In the genomic region with DNA sequence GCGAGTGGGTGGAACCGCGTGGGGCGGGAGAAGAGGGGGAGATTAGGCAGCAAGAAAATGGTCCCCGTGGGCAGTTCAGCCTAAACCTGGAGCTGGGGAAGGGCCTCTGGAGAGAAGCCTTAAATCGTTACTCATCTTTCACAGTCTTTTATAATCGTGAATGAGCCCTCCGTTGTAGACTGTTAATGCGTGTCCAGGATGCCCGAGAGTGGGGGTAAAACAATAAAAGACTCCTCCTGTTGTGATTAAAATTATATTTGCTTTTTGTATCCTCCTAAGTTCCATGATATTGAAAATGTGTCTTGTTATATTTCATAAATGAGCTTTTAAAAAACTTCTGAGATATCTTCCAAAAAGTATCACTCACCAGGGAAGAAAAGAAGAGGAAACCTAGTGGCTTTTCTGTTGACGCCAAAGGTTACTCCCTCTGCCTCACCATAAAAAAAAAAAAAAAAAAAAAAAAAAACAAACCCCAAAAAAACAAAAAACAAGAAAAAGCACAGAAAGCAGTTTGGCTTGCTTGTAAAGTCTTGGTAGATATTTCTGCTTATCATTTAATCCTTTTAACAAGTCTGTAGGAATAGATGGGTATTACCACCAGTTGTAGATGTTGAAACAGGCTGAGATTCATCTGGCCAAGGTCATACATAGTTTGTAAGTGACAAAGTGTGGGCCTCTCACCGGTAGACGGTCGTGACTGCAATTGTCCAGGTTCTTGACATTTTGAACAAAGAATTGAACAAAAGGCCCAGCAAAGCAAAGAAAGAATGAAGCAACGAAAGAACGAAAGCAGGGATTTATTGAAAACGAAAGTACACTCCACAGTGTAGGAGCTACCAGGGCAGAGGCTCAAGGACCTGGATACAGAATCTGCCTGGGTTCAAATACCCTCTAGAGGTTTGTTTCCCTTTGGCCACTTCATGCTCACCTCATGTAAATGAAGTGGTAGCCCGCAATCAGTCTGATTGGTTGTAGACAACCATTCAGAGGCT, we compare ENCODE assay signal across 8 cellular contexts. TPM values are rescaled to one million over a fixed set of nuclear protein-coding genes. Genes with fewer than 3 reads are reported as not detected.
A peak's percentile ranks its signal among the peaks of the same experiment; 100 is the strongest.
DNase-seq lines count a peak whose midpoint lies in the region; ATAC-seq and TF ChIP-seq lines count a peak whose summit lies in the region.

No MANE protein-coding gene starts in this region.

- peak overlapping the region; percentile 94 for H3K4me3 Mint-ChIP-seq in natural killer cell treated with Interleukin-12 subunit alpha and Interleukin-12 subunit beta and Interleukin-15 and Interleukin-18, amount 100 ng/mL, for 72 hours

- H3K9ac ChIP-seq in PC-3 (ENCODE audit: low read length) = peak overlapping the region; percentile 91

- H3K4me2 ChIP-seq in PC-3 (ENCODE audit: low read length) = peak overlapping the region; percentile 94

- TF ChIP-seq CTCF in PC-3 (conservative IDR thresholded peaks at IDR 0.05; ENCODE audit: low read depth, low read length) = no peak
- no peak for TF ChIP-seq CTCF in GM13976 (IDR thresholded peaks at IDR 0.05; ENCODE audit: borderline replicate concordance, control extremely low read depth, extremely low read depth, insufficient read depth, missing control alignments)

- no peaks in the 10 kb centered on the region for H3K9me3 Mint-ChIP-seq in natural killer cell treated with Interleukin-12 subunit alpha and Interleukin-12 subunit beta and Interleukin-15 and Interleukin-18, amount 100 ng/mL, for 72 hours

- H3K36me3 Mint-ChIP-seq in natural killer cell treated with Interleukin-12 subunit alpha and Interleukin-12 subunit beta and Interleukin-15 and Interleukin-18, amount 100 ng/mL, for 72 hours = no peaks in the 10 kb centered on the region

- ATAC-seq in GM19324 (IDR thresholded peaks at IDR 0.05; ENCODE audit: low FRiP score, unreplicated experiment) (peak; percentile 2), PC-3 (no peak), HG02981 (IDR thresholded peaks at IDR 0.05; ENCODE audit: unreplicated experiment) (no peak)
- ATAC-seq in natural killer cell treated with Interleukin-12 subunit alpha and Interleukin-12 subunit beta and Interleukin-15 and Interleukin-18, amount 100 ng/mL, for 72 hours = peak in 1 of 2 donors; percentile 4

- no peaks in the 10 kb centered on the region for H3K27me3 Mint-ChIP-seq in natural killer cell treated with Interleukin-12 subunit alpha and Interleukin-12 subunit beta and Interleukin-15 and Interleukin-18, amount 100 ng/mL, for 72 hours

- H3K9me2 ChIP-seq in PC-3 (replicated peaks; ENCODE audit: low read length) = no peaks in the 10 kb centered on the region

- intact Hi-C loops in PC-3 (cut with micrococcal nuclease) = loop anchor here (1.0 to 2.0 kb wide), 2 partner anchors 11 to 39 kb away; no protein-coding TSS in a partner anchor

- H4K20me1 ChIP-seq in PC-3 (ENCODE audit: low read length) = no peaks in the 10 kb centered on the region

- H3K9me3 ChIP-seq in PC-3 (ENCODE audit: low read length) (no peaks in the 10 kb centered on the region), ectodermal cell (ENCODE audit: control insufficient read depth, low read length) (no peaks in the 10 kb centered on the region)

- H3F3A ChIP-seq in PC-3 (ENCODE audit: low read length, unreplicated experiment) = no peaks in the 10 kb centered on the region

- POLR2A ChIA-PET in PC-3 (lab: Charles Lee; ENCODE audit: unreplicated experiment) = interaction anchor here (0.6 to 1.0 kb wide), 2 partner anchors 13 to 57 kb away, joined by 3 read pairs; no protein-coding TSS in a partner anchor

- H3K4me1 Mint-ChIP-seq in natural killer cell treated with Interleukin-12 subunit alpha and Interleukin-12 subunit beta and Interleukin-15 and Interleukin-18, amount 100 ng/mL, for 72 hours (ENCODE audit: low read depth in 2 of 2) = peaks cover 37 to 42% of the 10 kb centered on the region in 2 donors

- H3K36me3 ChIP-seq in PC-3 (ENCODE audit: low read depth, low read length) = no peaks in the 10 kb centered on the region
- H3K36me3 ChIP-seq in ectodermal cell (ENCODE audit: control insufficient read depth, insufficient read depth, low read length) = no peaks in the 10 kb centered on the region

- H3K27me3 ChIP-seq in PC-3 (ENCODE audit: low read length) = no peaks in the 10 kb centered on the region
- peaks cover 13% of the 10 kb centered on the region for H3K27me3 ChIP-seq in ectodermal cell (ENCODE audit: control insufficient read depth, insufficient read depth, low read length, poor library complexity, severe bottlenecking)

- TSS peak; percentile 94 for BruUV-seq in PC-3 (replicated peaks; lab: Mats Ljungman, UMichigan)

- WGBS in ectodermal cell, 2 experiments = 44 to 47% methylated on average over 17 of the region's 18 CpGs

- peaks cover 42% of the 10 kb centered on the region for H3K4me1 ChIP-seq in PC-3 (ENCODE audit: insufficient read depth, low read length)
- H3K4me1 ChIP-seq in ectodermal cell (ENCODE audit: control insufficient read depth, insufficient read depth, low read length) = peaks cover 11% of the 10 kb centered on the region

- H3K27ac ChIP-seq in PC-3 (ENCODE audit: low read length) = peak overlapping the region; percentile 88
- peak overlapping the region; percentile 38 for H3K27ac ChIP-seq in ectodermal cell (ENCODE audit: insufficient read depth, low read depth, low read length, poor library complexity, severe bottlenecking)

- no peaks in the 10 kb centered on the region for H3K79me2 ChIP-seq in PC-3 (ENCODE audit: low read length)

- CTCF ChIA-PET in PC-3 (lab: Charles Lee) = interaction anchor here (1.1 kb wide), 1 partner anchor 359 kb away, joined by 3 read pairs; no protein-coding TSS in a partner anchor

- in situ Hi-C loops in GM13976 (cut with MboI; ENCODE audit: low sequenced_read_pairs, unreplicated experiment) = no loop called here

- H3K4me3 ChIP-seq in PC-3 (ENCODE audit: low read length) = peak overlapping the region; percentile 72
- H3K4me3 ChIP-seq in ectodermal cell (ENCODE audit: insufficient read depth, low read depth, low read length) = peak overlapping the region; percentile 56

- DNase-seq in AG08396 (ENCODE audit: low spot score) (peak; percentile 41), PC-3 (no peak), GM13976 (ENCODE audit: low spot score) (no peak)
- DNase-seq in natural killer cell treated with Interleukin-12 subunit alpha and Interleukin-12 subunit beta and Interleukin-15 and Interleukin-18, amount 100 ng/mL, for 72 hours (ENCODE audit: low spot score) = no peak
- no peak for DNase-seq in activated effector memory CD4-positive, alpha-beta T cell treated with anti-CD3 and anti-CD28 coated beads, Interleukin-2, amount 50 U/mL, for 16 hours

- H2AFZ ChIP-seq in PC-3 (ENCODE audit: low read length) = peak overlapping the region; percentile 88

- H3K27ac Mint-ChIP-seq in natural killer cell treated with Interleukin-12 subunit alpha and Interleukin-12 subunit beta and Interleukin-15 and Interleukin-18, amount 100 ng/mL, for 72 hours = peak overlapping the region; percentile 98

RNA-seq across cellular contexts. Expression of gene ELOVL5, which starts 11.4 kb away (rescaled TPM):
- 57.2 and 62.7 TPM in 2 replicates for total RNA-seq in PC-3 (2014; rRNA removed)
- 146 TPM for polyA plus RNA-seq in ectodermal cell (2013, experiment 1 of 4)
- polyA plus RNA-seq in ectodermal cell (2013, experiment 2 of 4) = 146 TPM
- polyA plus RNA-seq in ectodermal cell (2013, experiment 3 of 4) = 105 TPM
- polyA plus RNA-seq in ectodermal cell (2013, experiment 4 of 4) = 116 TPM
- 100 to 1,000 TPM; 130 to 136 TPM for total RNA-seq in natural killer cell treated with Interleukin-12 subunit alpha and Interleukin-12 subunit beta and Interleukin-15 and Interleukin-18, amount 100 ng/mL, for 72 hours
